In the genomic region with DNA sequence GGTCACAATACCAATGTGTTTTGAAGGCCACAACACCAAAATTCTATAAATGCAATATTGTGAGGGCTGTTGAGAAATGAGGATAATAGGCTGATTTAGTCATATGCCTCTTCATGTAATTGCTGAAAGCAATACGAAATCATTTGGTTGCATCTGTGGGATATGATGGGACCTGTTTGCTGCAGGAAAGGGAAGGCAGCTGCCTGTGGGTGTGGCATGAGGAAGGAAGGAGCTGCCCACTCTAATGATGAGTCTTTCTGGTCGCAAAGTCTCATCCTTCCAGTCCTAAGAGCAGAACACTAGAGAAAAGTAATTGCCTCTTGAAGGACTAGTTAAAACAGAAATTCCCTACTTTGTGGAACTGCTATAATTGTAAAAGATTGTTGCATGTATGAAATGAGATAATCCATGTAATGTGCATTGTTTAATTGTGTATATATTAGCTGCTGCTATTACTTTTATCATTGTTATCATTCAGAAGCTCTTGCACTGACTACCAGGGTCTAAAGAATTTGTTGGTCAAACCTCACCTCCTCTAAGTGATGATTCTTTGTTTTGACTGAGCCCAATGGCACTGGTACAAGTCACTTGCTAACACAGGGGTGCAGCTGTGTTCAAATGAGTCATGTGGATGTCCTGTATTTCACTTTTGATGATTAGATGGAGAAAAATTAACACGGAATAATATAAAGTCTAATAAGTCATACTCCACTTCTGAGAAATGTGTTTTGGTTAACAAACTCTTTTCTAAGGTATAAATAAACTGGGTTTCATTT, we compare ENCODE assay signal across 21 cellular contexts.
DNase-seq lines count a peak whose midpoint lies in the region; ATAC-seq and TF ChIP-seq lines count a peak whose summit lies in the region.
"Had no signal": no experiment of that assay in that cellular context is flagged by ENCODE, and none has a peak within 500 bp of the region (broad histone marks: within the 10 kb centered on the region; RNA-seq: fewer than 3 reads in every experiment).

No MANE protein-coding gene starts in this region.

- H3K36me3 ChIP-seq in skeletal muscle satellite cell (ENCODE audit: insufficient read depth, low read length): no peaks in the 10 kb centered on the region
- H3K36me3 ChIP-seq: MG63 had no signal

- POLR2A ChIA-PET in CD4-positive, alpha-beta T cell (lab: Charles Lee): no interaction called here

- peak overlapping the region; percentile 99 for H3K27ac ChIP-seq in epithelial cell of prostate
- H3K27ac ChIP-seq in CD4-positive, alpha-beta T cell (ENCODE audit: low read depth, low read length): no peak overlapping the region

- no peaks in the 10 kb centered on the region for H3K27me3 ChIP-seq in skeletal muscle satellite cell (ENCODE audit: control insufficient read depth, insufficient read depth, low read length)
- no peaks in the 10 kb centered on the region for H3K27me3 ChIP-seq in CD4-positive, alpha-beta T cell (ENCODE audit: control insufficient read depth, insufficient read depth, low read length)
- H3K27me3 ChIP-seq: MG63 had no signal

- TF ChIP-seq CTCF in CD4-positive, alpha-beta T cell (IDR thresholded peaks at IDR 0.05): no peak

- H3K27ac Mint-ChIP-seq in CD4-positive, alpha-beta T cell: no peak overlapping the region
- no peak overlapping the region for H3K27ac Mint-ChIP-seq in activated T-helper 1 cell treated with anti-CD3 and anti-CD28 coated beads, Interleukin-12 subunit alpha, Interleukin-12 subunit beta, Interleukin-2, Interleukin-4 antibody, amounts not matched to agents 30 ng/mL and 10 ng/mL and 1 ng/mL, durations not matched to agents 14 hours and 24 hours and 36 hours
- H3K27ac Mint-ChIP-seq: activated CD4-positive, alpha-beta memory T cell treated with anti-CD3 and anti-CD28 coated beads, Interleukin-2, amount 10 ng/mL, durations not matched to agents 7 days and 5 days; endodermal cell; nephron had no signal

- CTCF ChIA-PET in CD4-positive, alpha-beta T cell (lab: Charles Lee): no interaction called here

- H3K4me1 ChIP-seq in skeletal muscle satellite cell (ENCODE audit: control insufficient read depth, insufficient read depth, low read length): peaks cover 16% of the 10 kb centered on the region

- no peaks in the 10 kb centered on the region for H3K9me3 Mint-ChIP-seq in CD4-positive, alpha-beta T cell
- H3K9me3 Mint-ChIP-seq in activated T-helper 1 cell treated with anti-CD3 and anti-CD28 coated beads, Interleukin-12 subunit alpha, Interleukin-12 subunit beta, Interleukin-2, Interleukin-4 antibody, amounts not matched to agents 30 ng/mL and 10 ng/mL and 1 ng/mL, durations not matched to agents 14 hours and 24 hours and 36 hours: no peaks in the 10 kb centered on the region
- H3K9me3 Mint-ChIP-seq: activated CD4-positive, alpha-beta memory T cell treated with anti-CD3 and anti-CD28 coated beads, Interleukin-2, amount 10 ng/mL, durations not matched to agents 7 days and 5 days; endodermal cell had no signal

- H3K4me1 Mint-ChIP-seq in CD4-positive, alpha-beta T cell (ENCODE audit: low read depth): peaks cover 5% of the 10 kb centered on the region
- peaks cover 7% of the 10 kb centered on the region for H3K4me1 Mint-ChIP-seq in activated T-helper 1 cell treated with anti-CD3 and anti-CD28 coated beads, Interleukin-12 subunit alpha, Interleukin-12 subunit beta, Interleukin-2, Interleukin-4 antibody, amounts not matched to agents 30 ng/mL and 10 ng/mL and 1 ng/mL, durations not matched to agents 14 hours and 24 hours and 36 hours (ENCODE audit: low read depth)
- H3K4me1 Mint-ChIP-seq: endodermal cell, nephron had no signal

- H3K9me3 ChIP-seq in skeletal muscle satellite cell (replicated peaks; ENCODE audit: low read length): no peaks in the 10 kb centered on the region
- no peaks in the 10 kb centered on the region for H3K9me3 ChIP-seq in CD4-positive, alpha-beta T cell (ENCODE audit: control insufficient read depth, low read length)
- H3K9me3 ChIP-seq: MG63, SK-N-SH had no signal

- intact Hi-C loops in CD4-positive, alpha-beta T cell (cut with DNase I, micrococcal nuclease): no loop called here
- intact Hi-C loops in activated T-helper 1 cell treated with anti-CD3 and anti-CD28 coated beads, Interleukin-12 subunit alpha, Interleukin-12 subunit beta, Interleukin-2, Interleukin-4 antibody, amounts not matched to agents 30 ng/mL and 10 ng/mL and 1 ng/mL, durations not matched to agents 14 hours and 24 hours and 36 hours (cut with micrococcal nuclease): no loop called here

- no peaks in the 10 kb centered on the region for H3K27me3 Mint-ChIP-seq in CD4-positive, alpha-beta T cell
- no peaks in the 10 kb centered on the region for H3K27me3 Mint-ChIP-seq in activated T-helper 1 cell treated with anti-CD3 and anti-CD28 coated beads, Interleukin-12 subunit alpha, Interleukin-12 subunit beta, Interleukin-2, Interleukin-4 antibody, amounts not matched to agents 30 ng/mL and 10 ng/mL and 1 ng/mL, durations not matched to agents 14 hours and 24 hours and 36 hours (ENCODE audit: insufficient read depth)
- H3K27me3 Mint-ChIP-seq: activated CD4-positive, alpha-beta memory T cell treated with anti-CD3 and anti-CD28 coated beads, Interleukin-2, amount 10 ng/mL, durations not matched to agents 7 days and 5 days; B cell had no signal

- DNase-seq in ELR (ENCODE audit: low read depth): peak; percentile 13
- DNase-seq in RKO (ENCODE audit: low spot score): peak; percentile 21
- DNase-seq in epithelial cell of prostate (ENCODE audit: low read depth, low spot score): peak; percentile 65
- no peak for DNase-seq in CD4-positive, alpha-beta T cell
- DNase-seq in activated T-helper 1 cell treated with anti-CD3 and anti-CD28 coated beads, Interleukin-12 subunit alpha, Interleukin-12 subunit beta, Interleukin-2, Interleukin-4 antibody, amounts not matched to agents 30 ng/mL and 10 ng/mL and 1 ng/mL, durations not matched to agents 14 hours and 24 hours and 36 hours (ENCODE audit: low spot score): no peak
- DNase-seq in activated gamma-delta T cell (lab: John Stamatoyannopoulos, UW): no peak
- DNase-seq: activated CD4-positive, alpha-beta memory T cell treated with anti-CD3 and anti-CD28 coated beads, Interleukin-2, amount 10 ng/mL, durations not matched to agents 7 days and 5 days; caudate nucleus; DMS 273 treated with DMSO at 0.1 percent for 48 hours; endodermal cell; MG63; NCI-H1930; NCI-H524; OCI-M1; SK-N-SH; stimulated activated CD4-positive, alpha-beta T cell treated with anti-CD3 and anti-CD28 coated beads, Interleukin-12 subunit alpha, Interleukin-12 subunit beta, amount 100 ng/mL, for 4 hours; stimulated activated naive CD4-positive, alpha-beta T cell treated with Interleukin-2 at 50 U/mL for 16 hours had no signal

- H3K9ac ChIP-seq in skeletal muscle satellite cell (ENCODE audit: low read depth, low read length): no peak overlapping the region
- H3K9ac ChIP-seq: SK-N-SH had no signal

- peak overlapping the region; percentile 43 for H3K4me2 ChIP-seq in skeletal muscle satellite cell (ENCODE audit: low read length)
- H3K4me2 ChIP-seq: SK-N-SH had no signal

- H3K4me3 ChIP-seq in skeletal muscle satellite cell (ENCODE audit: low read length): no peak overlapping the region
- H3K4me3 ChIP-seq: MG63 had no signal

- H3K36me3 Mint-ChIP-seq in CD4-positive, alpha-beta T cell (ENCODE audit: low read depth): no peaks in the 10 kb centered on the region
- peaks cover 2% of the 10 kb centered on the region for H3K36me3 Mint-ChIP-seq in activated T-helper 1 cell treated with anti-CD3 and anti-CD28 coated beads, Interleukin-12 subunit alpha, Interleukin-12 subunit beta, Interleukin-2, Interleukin-4 antibody, amounts not matched to agents 30 ng/mL and 10 ng/mL and 1 ng/mL, durations not matched to agents 14 hours and 24 hours and 36 hours (ENCODE audit: low read depth)

- H3K4me3 Mint-ChIP-seq in CD4-positive, alpha-beta T cell: no peak overlapping the region
- H3K4me3 Mint-ChIP-seq in activated T-helper 1 cell treated with anti-CD3 and anti-CD28 coated beads, Interleukin-12 subunit alpha, Interleukin-12 subunit beta, Interleukin-2, Interleukin-4 antibody, amounts not matched to agents 30 ng/mL and 10 ng/mL and 1 ng/mL, durations not matched to agents 14 hours and 24 hours and 36 hours: no peak overlapping the region
- H3K4me3 Mint-ChIP-seq: activated CD4-positive, alpha-beta memory T cell treated with anti-CD3 and anti-CD28 coated beads, Interleukin-2, amount 10 ng/mL, durations not matched to agents 7 days and 5 days; B cell; endodermal cell; nephron had no signal

- no peak for ATAC-seq in activated CD4-positive, CD25-positive, alpha-beta regulatory T cell treated with anti-CD3 and anti-CD28 coated beads, Interleukin-2, amount 50 U/mL, for 24 hours
- no peak for ATAC-seq in CD4-positive, alpha-beta T cell (ENCODE audit: poor library complexity)

Comparison
In these comparisons a context has a peak if more than half of its experiments do, and no peak if none do; other contexts are left out.
1. DNase-seq: peak in ELR (single experiment), RKO (single experiment) and epithelial cell of prostate (single experiment); none in CD4-positive, alpha-beta T cell (0 of 10), activated T-helper 1 cell treated with anti-CD3 and anti-CD28 coated beads, Interleukin-12 subunit alpha, Interleukin-12 subunit beta, Interleukin-2, Interleukin-4 antibody, amounts not matched to agents 30 ng/mL and 10 ng/mL and 1 ng/mL, durations not matched to agents 14 hours and 24 hours and 36 hours (single experiment) and activated gamma-delta T cell (single experiment).